1 cellular context compared by ENCODE assay signal in genomic region chr15:84772031-84772430, GRCh38.
TF ChIP-seq lines count a peak whose summit lies in the region.

No MANE protein-coding gene starts in this region.

TF ChIP-seq in K562, 482 proteins besides CTCF, POLR2A, EP300 and RAD21:
- TF ChIP-seq, protein P1, sequence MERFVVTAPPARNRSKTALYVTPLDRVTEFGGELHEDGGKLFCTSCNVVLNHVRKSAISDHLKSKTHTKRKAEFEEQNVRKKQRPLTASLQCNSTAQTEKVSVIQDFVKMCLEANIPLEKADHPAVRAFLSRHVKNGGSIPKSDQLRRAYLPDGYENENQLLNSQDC (CRISPR knock-in tag; IDR thresholded peaks at IDR 0.05): no peak
- TF ChIP-seq, protein P2, sequence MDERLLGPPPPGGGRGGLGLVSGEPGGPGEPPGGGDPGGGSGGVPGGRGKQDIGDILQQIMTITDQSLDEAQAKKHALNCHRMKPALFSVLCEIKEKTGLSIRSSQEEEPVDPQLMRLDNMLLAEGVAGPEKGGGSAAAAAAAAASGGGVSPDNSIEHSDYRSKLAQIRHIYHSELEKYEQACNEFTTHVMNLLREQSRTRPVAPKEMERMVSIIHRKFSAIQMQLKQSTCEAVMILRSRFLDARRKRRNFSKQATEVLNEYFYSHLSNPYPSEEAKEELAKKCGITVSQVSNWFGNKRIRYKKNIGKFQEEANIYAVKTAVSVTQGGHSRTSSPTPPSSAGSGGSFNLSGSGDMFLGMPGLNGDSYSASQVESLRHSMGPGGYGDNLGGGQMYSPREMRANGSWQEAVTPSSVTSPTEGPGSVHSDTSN (CRISPR knock-in tag; IDR thresholded peaks at IDR 0.05; ENCODE audit: low read depth): no peak
- TF ChIP-seq, protein P2 (tag; conservative IDR thresholded peaks at IDR 0.05; ENCODE audit: low read depth): peak; percentile 53; the same call in 1 of the 2 replicates
